5 cellular contexts compared by ENCODE assay signal in the genomic region with DNA sequence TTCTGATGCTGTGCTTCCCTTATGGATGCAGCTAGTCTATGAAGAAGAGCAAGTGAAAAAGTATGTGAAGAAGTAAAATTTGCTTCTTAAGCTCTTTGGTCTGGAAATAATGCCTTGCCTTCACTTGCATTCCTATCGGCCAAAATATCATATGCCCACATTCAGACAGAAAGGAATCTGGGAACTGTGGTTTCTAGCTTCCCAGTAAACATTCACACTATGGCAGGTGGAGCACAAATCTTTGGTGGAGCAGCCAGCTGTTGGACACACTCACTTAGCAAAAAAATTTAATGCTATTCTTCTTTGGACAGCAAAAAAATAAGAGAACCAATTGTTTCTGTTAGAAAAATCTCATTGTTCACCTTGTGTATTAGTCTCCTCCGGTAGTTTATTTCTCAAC. TPM values are rescaled to one million over a fixed set of nuclear protein-coding genes. Genes with fewer than 3 reads are reported as not detected.
"Had no signal": no experiment of that assay in that cellular context is flagged by ENCODE, and none has a peak within 500 bp of the region (broad histone marks: within the 10 kb centered on the region; RNA-seq: fewer than 3 reads in every experiment).

No MANE protein-coding gene starts in this region.

- H3K27ac ChIP-seq: GM23248 had no signal

- H3K9ac ChIP-seq: GM23248 had no signal

- H3K4me3 ChIP-seq: GM23248 had no signal

- H3K27ac Mint-ChIP-seq: H9 had no signal

- H3K4me3 Mint-ChIP-seq: H9 had no signal

- H3K9me3 Mint-ChIP-seq: H9 had no signal

- H2AFZ ChIP-seq: GM23248 had no signal

- DNase-seq: GM23248, H9, HCEC 1CT, IMR-90 had no signal

RNA-seq across cellular contexts. Expression of gene COL6A6, which starts 12.3 kb away (rescaled TPM):
- total RNA-seq: GM23248, HT-29, IMR-90 had no signal
- polyA plus RNA-seq: GM23248, IMR-90 had no signal
